Comparison of ENCODE assay signal across 25 cellular contexts in genomic region chr19:17155251-17155650, GRCh38.
"Had no signal": no experiment of that assay in that cellular context is flagged by ENCODE, and none has a peak within 500 bp of the region (broad histone marks: within the 10 kb centered on the region; RNA-seq: fewer than 3 reads in every experiment).

No MANE protein-coding gene starts in this region.

- H3K9me3 Mint-ChIP-seq: dendritic cell treated with granulocyte-macrophage colony-stimulating factor and Interleukin-4, amounts not matched to agents 40 ng/mL and 50 ng/mL, for 4 days; effector memory CD8-positive, alpha-beta T cell; endodermal cell had no signal

- H3K4me3 Mint-ChIP-seq: dendritic cell treated with granulocyte-macrophage colony-stimulating factor and Interleukin-4, amounts not matched to agents 40 ng/mL and 50 ng/mL, for 4 days; effector memory CD8-positive, alpha-beta T cell; endodermal cell had no signal

- DNase-seq: colonic mucosa; cortex of kidney; dermis blood vessel endothelial cell; dorsolateral prefrontal cortex; effector CD4-positive, alpha-beta T cell; effector CD8-positive, alpha-beta T cell; effector memory CD4-positive, alpha-beta T cell; effector memory CD8-positive, alpha-beta T cell; endodermal cell; erythroblast; esophagus squamous epithelium; foreskin fibroblast; foreskin keratinocyte; foreskin melanocyte; gastrocnemius medialis; glutamatergic neuron; head of caudate nucleus; heart left ventricle; heart right ventricle had no signal

- H3K27ac ChIP-seq: colonic mucosa, coronary artery, dorsolateral prefrontal cortex, epithelial cell of prostate, esophagus muscularis mucosa, esophagus squamous epithelium, foreskin keratinocyte, gastrocnemius medialis, gastroesophageal sphincter, heart left ventricle had no signal

- H3K27me3 Mint-ChIP-seq: dendritic cell treated with granulocyte-macrophage colony-stimulating factor and Interleukin-4, amounts not matched to agents 40 ng/mL and 50 ng/mL, for 4 days; effector memory CD8-positive, alpha-beta T cell had no signal

- H3K27me3 ChIP-seq: colonic mucosa, dorsolateral prefrontal cortex, esophagus muscularis mucosa, esophagus squamous epithelium, foreskin keratinocyte, gastrocnemius medialis, gastroesophageal sphincter, heart left ventricle, heart right ventricle had no signal

- H3K4me1 ChIP-seq: colonic mucosa, esophagus muscularis mucosa, esophagus squamous epithelium, foreskin keratinocyte, gastrocnemius medialis, gastroesophageal sphincter had no signal

- H3K4me3 ChIP-seq: colonic mucosa, coronary artery, dorsolateral prefrontal cortex, esophagus muscularis mucosa, esophagus squamous epithelium, gastrocnemius medialis, gastroesophageal sphincter, heart left ventricle, heart right ventricle had no signal

- H3K4me1 Mint-ChIP-seq: endodermal cell had no signal

- H3K9me3 ChIP-seq: colonic mucosa, esophagus muscularis mucosa, esophagus squamous epithelium, gastrocnemius medialis, gastroesophageal sphincter, heart left ventricle, heart right ventricle had no signal

- ATAC-seq: effector memory CD8-positive, alpha-beta T cell; esophagus mucosa; foreskin keratinocyte; gastrocnemius medialis; gastroesophageal sphincter; heart left ventricle; heart right ventricle had no signal

- H3K27ac Mint-ChIP-seq: endodermal cell had no signal
